Comparison of ENCODE assay signal across 22 cellular contexts in genomic region chr18:68448736-68449135, GRCh38.
DNase-seq lines count a peak whose midpoint lies in the region; ATAC-seq and TF ChIP-seq lines count a peak whose summit lies in the region.
"Had no signal": no experiment of that assay in that cellular context is flagged by ENCODE, and none has a peak within 500 bp of the region (broad histone marks: within the 10 kb centered on the region; RNA-seq: fewer than 3 reads in every experiment).

No MANE protein-coding gene starts in this region.

- no peak overlapping the region for H3K27ac ChIP-seq in foreskin keratinocyte
- H3K27ac ChIP-seq in uterus = no peak overlapping the region
- H3K27ac ChIP-seq in PC-9 = no peak overlapping the region
- H3K27ac ChIP-seq: colonic mucosa, SK-N-MC, skin epidermis had no signal

- intact Hi-C loops in uterus (cut with DNase I; ENCODE audit: low total_unique reads) = no loop called here
- intact Hi-C loops in PC-9 (cut with micrococcal nuclease; ENCODE audit: unreplicated experiment) = no loop called here

- H3K4me3 Mint-ChIP-seq in HFFc6 = peak overlapping the region; percentile 63
- no peak overlapping the region for H3K4me3 Mint-ChIP-seq in endothelial cell (ENCODE audit: unreplicated experiment)
- H3K4me3 Mint-ChIP-seq in T-helper 2 cell treated with Interferon-gamma antibody and Interleukin-4, amounts not matched to agents 5 μg/mL and 100 μg/mL, for 36 hours = no peak overlapping the region
- H3K4me3 Mint-ChIP-seq: activated CD4-positive, alpha-beta T cell treated with anti-CD3 and anti-CD28 coated beads for 36 hours; activated CD8-positive, alpha-beta memory T cell treated with anti-CD3 and anti-CD28 coated beads, Interleukin-2, amount 10 ng/mL, durations not matched to agents 7 days and 5 days; B cell; naive B cell had no signal

- H3K36me3 Mint-ChIP-seq in HFFc6 (ENCODE audit: low read depth) = peaks cover 20% of the 10 kb centered on the region
- no peaks in the 10 kb centered on the region for H3K36me3 Mint-ChIP-seq in endothelial cell (ENCODE audit: low read depth, unreplicated experiment)
- no peaks in the 10 kb centered on the region for H3K36me3 Mint-ChIP-seq in T-helper 2 cell treated with Interferon-gamma antibody and Interleukin-4, amounts not matched to agents 5 μg/mL and 100 μg/mL, for 36 hours (ENCODE audit: low read depth)
- H3K36me3 Mint-ChIP-seq: activated CD8-positive, alpha-beta memory T cell treated with anti-CD3 and anti-CD28 coated beads, Interleukin-2, amount 10 ng/mL, durations not matched to agents 7 days and 5 days; naive B cell had no signal

- H3K9me2 ChIP-seq in PC-9 (ENCODE audit: insufficient read depth) = no peaks in the 10 kb centered on the region

- peak; percentile 71 for DNase-seq in AG09309 (ENCODE audit: low read depth)
- peak; percentile 88 for DNase-seq in HFFc6
- peak; percentile 67 for DNase-seq in astrocyte of the hippocampus (ENCODE audit: low read depth, low spot score)
- DNase-seq in foreskin keratinocyte = peak; percentile 56 to 82
- no peak for DNase-seq in endothelial cell (ENCODE audit: low spot score)
- no peak for DNase-seq in uterus
- DNase-seq in PC-9 = no peak
- no peak for DNase-seq in T-helper 2 cell treated with Interferon-gamma antibody and Interleukin-4, amounts not matched to agents 5 μg/mL and 100 μg/mL, for 36 hours (ENCODE audit: low spot score)
- DNase-seq: activated CD4-positive, alpha-beta T cell treated with anti-CD3 and anti-CD28 coated beads for 36 hours; activated CD8-positive, alpha-beta memory T cell treated with anti-CD3 and anti-CD28 coated beads, Interleukin-2, amount 10 ng/mL, durations not matched to agents 7 days and 5 days; activated gamma-delta T cell; amygdala; colonic mucosa; GF-D8; heart right ventricle; naive B cell; NCI-H146; NCI-H774; stimulated activated CD4-positive, alpha-beta T cell treated with anti-CD3 and anti-CD28 coated beads, Interleukin-4, amount 100 ng/mL, for 1 hour had no signal

- H2AFZ ChIP-seq in PC-9 = no peak overlapping the region

- H3K4me2 ChIP-seq in PC-9 = no peak overlapping the region

- CTCF ChIA-PET in PC-9 (lab: Charles Lee) = no interaction called here

- H3K9me3 Mint-ChIP-seq in HFFc6 (peaks cover 3% of the 10 kb centered on the region; the same call in 1 of the 2 replicates), endothelial cell (ENCODE audit: unreplicated experiment) (no peaks in the 10 kb centered on the region)
- H3K9me3 Mint-ChIP-seq in T-helper 2 cell treated with Interferon-gamma antibody and Interleukin-4, amounts not matched to agents 5 μg/mL and 100 μg/mL, for 36 hours = no peaks in the 10 kb centered on the region

- H3K4me3 ChIP-seq in AG09309 (ENCODE audit: control insufficient read depth, low read depth, low read length) (no peak overlapping the region), uterus (no peak overlapping the region), PC-9 (no peak overlapping the region)
- H3K4me3 ChIP-seq: colonic mucosa, heart right ventricle, SK-N-MC, skin epidermis had no signal

- TF ChIP-seq CTCF in AG09309 (IDR thresholded peaks at IDR 0.05; ENCODE audit: control insufficient read depth, insufficient read depth, low read depth, low read length, missing control alignments) = no peak
- no peak for TF ChIP-seq CTCF in HFFc6 (IDR thresholded peaks at IDR 0.05)
- TF ChIP-seq CTCF in foreskin keratinocyte (conservative IDR thresholded peaks at IDR 0.05) = no peak
- TF ChIP-seq CTCF in endothelial cell (IDR thresholded peaks at IDR 0.05; ENCODE audit: unreplicated experiment) = no peak
- no peak for TF ChIP-seq CTCF in uterus (IDR thresholded peaks at IDR 0.05)
- no peak for TF ChIP-seq CTCF in PC-9 (conservative IDR thresholded peaks at IDR 0.05)

- H4K20me1 ChIP-seq in PC-9 (ENCODE audit: insufficient read depth) = no peaks in the 10 kb centered on the region; the same call in 1 of the 2 replicates

- TF ChIP-seq POLR2A in uterus (IDR thresholded peaks at IDR 0.05) = no peak

- no TSS peak for BruUV-seq in PC-9 (replicated peaks; lab: Mats Ljungman, UMichigan)

- peak overlapping the region; percentile 90 for H3K27ac Mint-ChIP-seq in HFFc6
- no peak overlapping the region for H3K27ac Mint-ChIP-seq in endothelial cell (ENCODE audit: unreplicated experiment)
- no peak overlapping the region for H3K27ac Mint-ChIP-seq in T-helper 2 cell treated with Interferon-gamma antibody and Interleukin-4, amounts not matched to agents 5 μg/mL and 100 μg/mL, for 36 hours
- H3K27ac Mint-ChIP-seq: activated CD4-positive, alpha-beta T cell treated with anti-CD3 and anti-CD28 coated beads for 36 hours; activated CD8-positive, alpha-beta memory T cell treated with anti-CD3 and anti-CD28 coated beads, Interleukin-2, amount 10 ng/mL, durations not matched to agents 7 days and 5 days; B cell had no signal

- no peaks in the 10 kb centered on the region for H3K9me3 ChIP-seq in uterus
- H3K9me3 ChIP-seq in PC-9 (ENCODE audit: insufficient read depth, low read depth) = no peaks in the 10 kb centered on the region
- H3K9me3 ChIP-seq: colonic mucosa had no signal

- H3K27me3 Mint-ChIP-seq in HFFc6 (ENCODE audit: insufficient read depth) = no peaks in the 10 kb centered on the region; the same call in none of the 2 replicates
- no peaks in the 10 kb centered on the region for H3K27me3 Mint-ChIP-seq in endothelial cell (ENCODE audit: unreplicated experiment)
- no peaks in the 10 kb centered on the region for H3K27me3 Mint-ChIP-seq in T-helper 2 cell treated with Interferon-gamma antibody and Interleukin-4, amounts not matched to agents 5 μg/mL and 100 μg/mL, for 36 hours (ENCODE audit: low read depth)
- H3K27me3 Mint-ChIP-seq: activated CD4-positive, alpha-beta T cell treated with anti-CD3 and anti-CD28 coated beads for 36 hours; activated CD8-positive, alpha-beta memory T cell treated with anti-CD3 and anti-CD28 coated beads, Interleukin-2, amount 10 ng/mL, durations not matched to agents 7 days and 5 days; B cell; naive B cell had no signal

- H3F3A ChIP-seq in PC-9 (ENCODE audit: insufficient read depth, low read depth) = no peaks in the 10 kb centered on the region

- no peaks in the 10 kb centered on the region for H3K79me2 ChIP-seq in PC-9 (ENCODE audit: low read depth)

- POLR2A ChIA-PET in PC-9 (lab: Charles Lee; ENCODE audit: unreplicated experiment) = no interaction called here

- ATAC-seq in foreskin keratinocyte = peak; percentile 90
- ATAC-seq: activated CD4-positive, alpha-beta T cell treated with anti-CD3 and anti-CD28 coated beads for 36 hours; activated CD8-positive, alpha-beta memory T cell treated with anti-CD3 and anti-CD28 coated beads, Interleukin-2, amount 10 ng/mL, durations not matched to agents 7 days and 5 days had no signal

- H3K4me1 ChIP-seq in foreskin keratinocyte (peaks cover 3% of the 10 kb centered on the region), uterus (no peaks in the 10 kb centered on the region), PC-9 (replicated peaks; ENCODE audit: insufficient read depth) (no peaks in the 10 kb centered on the region)
- H3K4me1 ChIP-seq: colonic mucosa, heart right ventricle had no signal

- H3K36me3 ChIP-seq in uterus (no peaks in the 10 kb centered on the region), PC-9 (ENCODE audit: low read depth) (no peaks in the 10 kb centered on the region)
- H3K36me3 ChIP-seq: colonic mucosa, heart right ventricle had no signal

- peaks cover 48% of the 10 kb centered on the region for H3K4me1 Mint-ChIP-seq in HFFc6 (ENCODE audit: low read depth)
- no peaks in the 10 kb centered on the region for H3K4me1 Mint-ChIP-seq in endothelial cell (ENCODE audit: unreplicated experiment)
- no peaks in the 10 kb centered on the region for H3K4me1 Mint-ChIP-seq in T-helper 2 cell treated with Interferon-gamma antibody and Interleukin-4, amounts not matched to agents 5 μg/mL and 100 μg/mL, for 36 hours (ENCODE audit: low read depth)
- H3K4me1 Mint-ChIP-seq: activated CD4-positive, alpha-beta T cell treated with anti-CD3 and anti-CD28 coated beads for 36 hours; B cell; naive B cell had no signal

- no peaks in the 10 kb centered on the region for H3K27me3 ChIP-seq in foreskin keratinocyte
- no peaks in the 10 kb centered on the region for H3K27me3 ChIP-seq in uterus
- H3K27me3 ChIP-seq in PC-9 (ENCODE audit: insufficient read depth, low read depth) = no peaks in the 10 kb centered on the region
- H3K27me3 ChIP-seq: colonic mucosa, heart right ventricle had no signal

Comparison
In these comparisons a context has a peak if more than half of its experiments do, and no peak if none do; other contexts are left out.
1. DNase-seq: peak in AG09309 (single experiment), HFFc6 (single experiment), astrocyte of the hippocampus (single experiment) and foreskin keratinocyte (2 of 2); none in endothelial cell (single experiment), uterus (0 of 2), PC-9 (0 of 2) and T-helper 2 cell treated with Interferon-gamma antibody and Interleukin-4, amounts not matched to agents 5 μg/mL and 100 μg/mL, for 36 hours (single experiment).